In the genomic region with DNA sequence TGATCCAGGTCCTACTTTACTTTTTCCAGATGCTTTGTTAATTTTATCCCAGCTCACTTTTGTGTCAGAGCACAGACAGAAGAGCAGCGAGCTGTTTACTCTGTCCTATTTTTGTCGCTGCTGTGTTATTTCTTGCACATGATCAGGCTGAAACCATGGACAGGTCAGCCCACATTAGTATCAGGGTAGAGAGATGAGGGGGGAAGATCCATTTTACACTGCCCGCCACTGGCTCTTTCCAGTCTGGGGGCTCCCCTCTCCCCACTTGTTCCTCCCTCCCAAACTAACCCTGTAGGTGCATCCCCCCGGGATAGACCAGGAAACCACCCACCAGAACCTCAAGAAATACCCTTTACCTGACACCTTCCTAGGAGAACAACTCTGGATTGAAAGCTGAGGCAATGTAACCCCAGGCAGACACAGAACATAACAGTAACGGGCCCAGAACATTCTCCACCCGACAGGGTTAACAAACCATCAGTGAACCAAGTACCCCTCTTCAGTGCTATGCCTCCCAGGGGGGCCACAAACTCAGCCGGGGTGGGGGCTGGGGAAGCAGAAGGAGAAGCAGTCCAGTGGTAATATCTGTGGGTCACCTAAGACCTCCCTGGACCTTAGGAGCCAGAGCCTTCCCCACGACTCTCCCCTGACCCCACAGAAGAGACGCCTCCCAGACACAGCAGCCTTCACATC, we compare ENCODE assay signal across 1 cellular context.
TF ChIP-seq lines count a peak whose summit lies in the region.

No MANE protein-coding gene starts in this region.

TF ChIP-seq in HepG2, 621 proteins besides CTCF, POLR2A, EP300 and RAD21:
- TF ChIP-seq ZNF296 (CRISPR knock-in tag; conservative IDR thresholded peaks at IDR 0.05), result no peak
- TF ChIP-seq ZNF704 (CRISPR knock-in tag; IDR thresholded peaks at IDR 0.05; ENCODE audit: borderline replicate concordance), result 0 out of 2 replicates have a peak, but pooled peaks have one; percentile 21
- TF ChIP-seq ZNF644 (CRISPR knock-in tag; IDR thresholded peaks at IDR 0.05; ENCODE audit: low read depth), result no peak
